Comparison of ENCODE assay signal across 8 cellular contexts in the genomic region with DNA sequence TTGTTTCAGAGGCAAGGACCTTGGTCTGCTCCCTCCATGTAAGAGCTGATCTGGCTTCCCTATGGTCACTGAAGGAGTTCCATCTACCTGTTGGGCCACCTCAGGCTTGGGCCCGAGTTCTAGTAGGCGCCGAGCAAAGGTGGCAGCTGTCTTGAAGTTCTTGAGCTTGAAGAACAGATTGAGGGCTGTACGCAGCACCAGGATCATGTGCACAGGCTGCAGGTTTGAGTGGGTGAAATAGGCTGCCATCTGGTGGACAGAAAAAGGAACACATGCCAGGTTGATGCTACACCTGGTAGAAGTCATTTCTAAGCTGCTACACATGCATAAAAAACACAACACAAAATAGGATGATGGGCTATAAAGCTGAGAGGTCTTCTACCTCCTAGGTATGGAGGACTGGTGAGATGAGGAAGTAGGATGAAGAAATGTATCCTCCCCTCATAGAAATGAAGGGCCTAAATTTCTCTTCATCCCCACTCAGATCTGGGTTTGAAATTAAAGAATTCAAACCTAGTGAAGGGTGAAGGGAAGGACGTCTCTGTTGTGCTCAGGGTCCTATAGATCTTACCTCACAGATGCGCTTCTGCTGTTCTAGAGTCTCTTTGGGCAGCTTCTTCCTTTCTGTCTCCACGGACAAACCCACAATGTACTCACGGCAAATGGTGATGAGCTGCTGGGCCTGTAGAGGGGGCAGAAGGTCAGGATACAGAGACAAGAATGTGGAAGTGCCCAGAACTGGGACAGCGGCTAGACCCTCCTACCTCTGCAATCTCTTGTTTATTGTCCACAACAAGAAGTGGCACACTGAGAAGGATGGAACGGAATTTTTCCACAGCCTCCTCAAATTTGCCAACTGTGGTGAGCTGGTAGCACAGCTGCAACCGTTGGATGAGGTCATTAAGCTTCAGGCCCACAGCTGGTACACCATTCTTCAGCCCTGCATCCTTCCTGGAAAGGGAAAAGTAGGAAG. TPM values are rescaled to one million over a fixed set of nuclear protein-coding genes. Genes with fewer than 3 reads are reported as not detected.
DNase-seq lines count a peak whose midpoint lies in the region; TF ChIP-seq lines count a peak whose summit lies in the region.

No MANE protein-coding gene starts in this region.

- no peaks in the 10 kb centered on the region for H3K27me3 Mint-ChIP-seq in neural crest cell (ENCODE audit: low read depth)

- H3K9me3 Mint-ChIP-seq in neural crest cell, result no peaks in the 10 kb centered on the region

- TF ChIP-seq CTCF in neural crest cell (conservative IDR thresholded peaks at IDR 0.05), result peak; percentile 90

- peaks cover 24% of the 10 kb centered on the region for H3K36me3 Mint-ChIP-seq in neural crest cell (ENCODE audit: low read depth)

- H3K4me1 Mint-ChIP-seq in neural crest cell, result no peaks in the 10 kb centered on the region

- DNase-seq in Ammon's horn (ENCODE audit: low spot score) (peak; percentile 85), GM19238 (ENCODE audit: insufficient read length, low spot score) (peak; percentile 46), LHCN-M2 (ENCODE audit: low read depth) (peak; percentile 91), RKO (ENCODE audit: low spot score) (peak; percentile 70), activated T-helper 1 cell treated with Interleukin-2 at 50 U/mL for 16 hours (ENCODE audit: low read depth) (peak; percentile 32), fibroblast of peridontal ligament (ENCODE audit: extremely low read depth) (peak; percentile 75), neural crest cell (ENCODE audit: low read depth, low spot score) (peak; percentile 43), stromal cell of bone marrow (ENCODE audit: low read depth) (peak; percentile 36)

- no peak overlapping the region for H3K27ac Mint-ChIP-seq in neural crest cell (ENCODE audit: unreplicated experiment)

- peak overlapping the region; percentile 31 for H3K4me3 Mint-ChIP-seq in neural crest cell

RNA-seq across cellular contexts. Expression of gene PEX19, which starts 6.6 kb away (rescaled TPM):
- total RNA-seq in LHCN-M2 (2014; rRNA removed), result 81.8 and 83.7 TPM in 2 replicates
- polyA plus RNA-seq in LHCN-M2 (2012), result 44.8 TPM
- 85.5 and 87.4 TPM in 2 replicates for total RNA-seq in neural crest cell

RNA-seq across cellular contexts. Expression of gene DCAF8, which starts 29.2 kb away (rescaled TPM):
- total RNA-seq in LHCN-M2 (2014; rRNA removed) (73.1 and 76.4 TPM in 2 replicates), neural crest cell (124 and 130 TPM in 2 replicates)
- polyA plus RNA-seq in LHCN-M2 (2012), result 44.3 TPM

RNA-seq across cellular contexts. Expression of gene COPA, which starts 51.5 kb away (rescaled TPM):
- total RNA-seq in LHCN-M2 (2014; rRNA removed), result 130 and 149 TPM in 2 replicates
- polyA plus RNA-seq in LHCN-M2 (2012), result 127 TPM
- 123 and 124 TPM in 2 replicates for total RNA-seq in neural crest cell

RNA-seq across cellular contexts. Expression of gene NCSTN, which starts 51.6 kb away (rescaled TPM):
- total RNA-seq in LHCN-M2 (2014; rRNA removed), result 82.5 and 95.6 TPM in 2 replicates
- polyA plus RNA-seq in LHCN-M2 (2012), result 66.3 TPM
- total RNA-seq in neural crest cell, result 83.1 and 98.8 TPM in 2 replicates

Comparison
In these comparisons a context has a peak if more than half of its experiments do, and no peak if none do; other contexts are left out.
1. Peak in every context shown above with its lines: DNase-seq.
2. DNase-seq: peak in every context shown above with its lines; median percentile 91 in LHCN-M2; 85 in Ammon's horn; 75 in fibroblast of peridontal ligament; 70 in RKO; 46 in GM19238; 43 in neural crest cell; 36 in stromal cell of bone marrow; 32 in activated T-helper 1 cell treated with Interleukin-2 at 50 U/mL for 16 hours.